ENCODE assay signal across 22 cellular contexts in genomic region chr4:3083732-3084131, GRCh38. TPM values are rescaled to one million over a fixed set of nuclear protein-coding genes. Genes with fewer than 3 reads are reported as not detected.
DNase-seq lines count a peak whose midpoint lies in the region; ATAC-seq and TF ChIP-seq lines count a peak whose summit lies in the region.
"Had no signal": no experiment of that assay in that cellular context is flagged by ENCODE, and none has a peak within 500 bp of the region (broad histone marks: within the 10 kb centered on the region; RNA-seq: fewer than 3 reads in every experiment).

No MANE protein-coding gene starts in this region.

- H3K9me3 ChIP-seq in HEK293 (ENCODE audit: control insufficient read depth, insufficient read depth, low read depth, low read length) (no peaks in the 10 kb centered on the region), suprapubic skin (no peaks in the 10 kb centered on the region)
- H3K9me3 ChIP-seq in naive thymus-derived CD4-positive, alpha-beta T cell (ENCODE audit: control insufficient read depth in 2 of 3, low read length in 3 of 3), result no peaks in the 10 kb centered on the region
- H3K9me3 ChIP-seq: BE2C had no signal

- H3K4me3 ChIP-seq in HEK293 (ENCODE audit: low read depth, low read length) (no peak overlapping the region), suprapubic skin (no peak overlapping the region)
- H3K4me3 ChIP-seq in naive thymus-derived CD4-positive, alpha-beta T cell (ENCODE audit: low read length), result no peak overlapping the region
- H3K4me3 ChIP-seq: PC-9 had no signal

- peaks cover 44% of the 10 kb centered on the region for H3K4me1 Mint-ChIP-seq in activated CD8-positive, alpha-beta memory T cell treated with anti-CD3 and anti-CD28 coated beads, Interleukin-2, amount 10 ng/mL, durations not matched to agents 7 days and 5 days
- peaks cover 42% of the 10 kb centered on the region for H3K4me1 Mint-ChIP-seq in activated T-helper 2 cell treated with anti-CD3 and anti-CD28 coated beads, Interferon-gamma antibody, Interleukin-2, Interleukin-4, amounts not matched to agents 10 μg/mL and 5 μg/mL and 100 μg/mL, durations not matched to agents 14 hours and 24 hours and 36 hours (ENCODE audit: low read depth)
- peaks cover 40 to 58% (median 53%) of the 10 kb centered on the region in 7 donors for H3K4me1 Mint-ChIP-seq in naive thymus-derived CD4-positive, alpha-beta T cell

- H3K27me3 Mint-ChIP-seq in activated CD8-positive, alpha-beta memory T cell treated with anti-CD3 and anti-CD28 coated beads, Interleukin-2, amount 10 ng/mL, durations not matched to agents 7 days and 5 days, result no peaks in the 10 kb centered on the region
- H3K27me3 Mint-ChIP-seq in activated T-helper 2 cell treated with anti-CD3 and anti-CD28 coated beads, Interferon-gamma antibody, Interleukin-2, Interleukin-4, amounts not matched to agents 10 μg/mL and 5 μg/mL and 100 μg/mL, durations not matched to agents 14 hours and 24 hours and 36 hours (ENCODE audit: low read depth), result no peaks in the 10 kb centered on the region
- H3K27me3 Mint-ChIP-seq in naive thymus-derived CD4-positive, alpha-beta T cell, result no peaks in the 10 kb centered on the region
- H3K27me3 Mint-ChIP-seq: CD8-positive, alpha-beta memory T cell had no signal

- no peak for TF ChIP-seq EP300 in suprapubic skin (IDR thresholded peaks at IDR 0.05)

- H3K4me3 Mint-ChIP-seq in activated CD8-positive, alpha-beta memory T cell treated with anti-CD3 and anti-CD28 coated beads, Interleukin-2, amount 10 ng/mL, durations not matched to agents 7 days and 5 days, result no peak overlapping the region
- H3K4me3 Mint-ChIP-seq in activated T-helper 2 cell treated with anti-CD3 and anti-CD28 coated beads, Interferon-gamma antibody, Interleukin-2, Interleukin-4, amounts not matched to agents 10 μg/mL and 5 μg/mL and 100 μg/mL, durations not matched to agents 14 hours and 24 hours and 36 hours (ENCODE audit: low read depth), result no peak overlapping the region
- peak overlapping the region in 2 of 10 donors; percentile 10 to 12 for H3K4me3 Mint-ChIP-seq in naive thymus-derived CD4-positive, alpha-beta T cell
- H3K4me3 Mint-ChIP-seq: CD8-positive, alpha-beta memory T cell had no signal

- H3K36me3 Mint-ChIP-seq in activated CD8-positive, alpha-beta memory T cell treated with anti-CD3 and anti-CD28 coated beads, Interleukin-2, amount 10 ng/mL, durations not matched to agents 7 days and 5 days, result peaks cover 32% of the 10 kb centered on the region
- H3K36me3 Mint-ChIP-seq in activated T-helper 2 cell treated with anti-CD3 and anti-CD28 coated beads, Interferon-gamma antibody, Interleukin-2, Interleukin-4, amounts not matched to agents 10 μg/mL and 5 μg/mL and 100 μg/mL, durations not matched to agents 14 hours and 24 hours and 36 hours (ENCODE audit: low read depth), result peaks cover 33% of the 10 kb centered on the region
- peaks cover 0 to 28% (median 11%) of the 10 kb centered on the region in 5 donors for H3K36me3 Mint-ChIP-seq in naive thymus-derived CD4-positive, alpha-beta T cell

- CTCF ChIA-PET in activated CD8-positive, alpha-beta memory T cell treated with anti-CD3 and anti-CD28 coated beads, Interleukin-2, amount 10 ng/mL, durations not matched to agents 7 days and 5 days (lab: Charles Lee), result no interaction called here
- CTCF ChIA-PET in HEK293 (lab: Yijun Ruan, JAX) (interaction anchor here (1.9 kb wide), 1 partner anchor 23 kb away, joined by 7 read pairs; no protein-coding TSS in a partner anchor), HEK293T (lab: Yijun Ruan, JAX) (no interaction called here)
- CTCF ChIA-PET in naive thymus-derived CD4-positive, alpha-beta T cell (lab: Charles Lee), result no interaction called here

- DNase-seq in activated CD8-positive, alpha-beta memory T cell treated with anti-CD3 and anti-CD28 coated beads, Interleukin-2, amount 10 ng/mL, durations not matched to agents 7 days and 5 days, result no peak
- DNase-seq in activated CD8-positive, alpha-beta memory T cell treated with anti-CD3 and anti-CD28 coated beads for 24 hours, result no peak
- DNase-seq in activated T-helper 2 cell treated with anti-CD3 and anti-CD28 coated beads, Interferon-gamma antibody, Interleukin-2, Interleukin-4, amounts not matched to agents 10 μg/mL and 5 μg/mL and 100 μg/mL, durations not matched to agents 14 hours and 24 hours and 36 hours (ENCODE audit: low spot score), result no peak
- no peak for DNase-seq in naive thymus-derived CD4-positive, alpha-beta T cell
- DNase-seq in HEK293T (ENCODE audit: extremely low spot score), result no peak
- DNase-seq in suprapubic skin (ENCODE audit: low spot score in 2 of 2), result no peak
- DNase-seq: BE2C; CD8-positive, alpha-beta memory T cell; GF-D8; GOT3; KG1; NCI-H1048; NCI-H1694; NCI-H2107; NCI-H345; NCI-H526 treated with DMSO at 0.1 percent for 48 hours; NK-92 treated with Interleukin-12 subunit alpha and Interleukin-12 subunit beta, amount 100 ng/mL, for 24 hours; PC-9 had no signal

- H3K4me1 ChIP-seq in HEK293 (ENCODE audit: control insufficient read depth, insufficient read depth, low read length) (no peaks in the 10 kb centered on the region), suprapubic skin (peaks cover 11% of the 10 kb centered on the region)
- peaks cover 6 to 7% of the 10 kb centered on the region in 2 donors for H3K4me1 ChIP-seq in naive thymus-derived CD4-positive, alpha-beta T cell (ENCODE audit: control insufficient read depth in 2 of 2, insufficient read depth in 2 of 2, low read length in 2 of 2)

- H3K36me3 ChIP-seq in HEK293 (ENCODE audit: control insufficient read depth in 2 of 2, insufficient read depth in 1 of 2, low read length in 2 of 2) (peaks cover 3 to 17% of the 10 kb centered on the region in 2 experiments; a peak in 2 of 3 replicates), suprapubic skin (peaks cover 6% of the 10 kb centered on the region)
- peaks cover 0 to 16% (median 0%) of the 10 kb centered on the region in 3 experiments for H3K36me3 ChIP-seq in naive thymus-derived CD4-positive, alpha-beta T cell (ENCODE audit: control insufficient read depth in 2 of 3, insufficient read depth in 3 of 3, low read length in 3 of 3)

- intact Hi-C loops in activated T-helper 2 cell treated with anti-CD3 and anti-CD28 coated beads, Interferon-gamma antibody, Interleukin-2, Interleukin-4, amounts not matched to agents 10 μg/mL and 5 μg/mL and 100 μg/mL, durations not matched to agents 14 hours and 24 hours and 36 hours (cut with micrococcal nuclease), result no loop called here
- intact Hi-C loops in naive thymus-derived CD4-positive, alpha-beta T cell (cut with micrococcal nuclease), result no loop called here

- no peaks in the 10 kb centered on the region for H3K27me3 ChIP-seq in naive thymus-derived CD4-positive, alpha-beta T cell (ENCODE audit: control insufficient read depth in 2 of 2, insufficient read depth in 2 of 2, low read length in 2 of 2)
- no peaks in the 10 kb centered on the region for H3K27me3 ChIP-seq in suprapubic skin
- H3K27me3 ChIP-seq: BE2C had no signal

- no peak for ATAC-seq in activated CD8-positive, alpha-beta memory T cell treated with anti-CD3 and anti-CD28 coated beads, Interleukin-2, amount 10 ng/mL, durations not matched to agents 7 days and 5 days
- ATAC-seq in naive thymus-derived CD4-positive, alpha-beta T cell, result no peak
- no peak for ATAC-seq in GM18502 (IDR thresholded peaks at IDR 0.05; ENCODE audit: poor library complexity, unreplicated experiment)

- no peaks in the 10 kb centered on the region for H3K9me3 Mint-ChIP-seq in activated CD8-positive, alpha-beta memory T cell treated with anti-CD3 and anti-CD28 coated beads, Interleukin-2, amount 10 ng/mL, durations not matched to agents 7 days and 5 days (ENCODE audit: low read depth)
- H3K9me3 Mint-ChIP-seq in activated T-helper 2 cell treated with anti-CD3 and anti-CD28 coated beads, Interferon-gamma antibody, Interleukin-2, Interleukin-4, amounts not matched to agents 10 μg/mL and 5 μg/mL and 100 μg/mL, durations not matched to agents 14 hours and 24 hours and 36 hours, result no peaks in the 10 kb centered on the region
- no peaks in the 10 kb centered on the region for H3K9me3 Mint-ChIP-seq in naive thymus-derived CD4-positive, alpha-beta T cell
- H3K9me3 Mint-ChIP-seq: CD8-positive, alpha-beta memory T cell had no signal

- no peak overlapping the region for H3K27ac ChIP-seq in HEK293 (ENCODE audit: extremely low read depth, low read depth, low read length)
- H3K27ac ChIP-seq in naive thymus-derived CD4-positive, alpha-beta T cell (ENCODE audit: low read depth, low read length), result no peak overlapping the region
- no peak overlapping the region for H3K27ac ChIP-seq in suprapubic skin
- H3K27ac ChIP-seq: PC-9 had no signal

- WGBS in suprapubic skin, result 22% methylated on average over 1 of the region's 1 CpG

- no peak for TF ChIP-seq POLR2A in suprapubic skin (IDR thresholded peaks at IDR 0.05)

- H3K27ac Mint-ChIP-seq in activated CD8-positive, alpha-beta memory T cell treated with anti-CD3 and anti-CD28 coated beads, Interleukin-2, amount 10 ng/mL, durations not matched to agents 7 days and 5 days, result peak overlapping the region; percentile 3
- H3K27ac Mint-ChIP-seq in activated T-helper 2 cell treated with anti-CD3 and anti-CD28 coated beads, Interferon-gamma antibody, Interleukin-2, Interleukin-4, amounts not matched to agents 10 μg/mL and 5 μg/mL and 100 μg/mL, durations not matched to agents 14 hours and 24 hours and 36 hours, result peak overlapping the region; percentile 45
- peak overlapping the region in 5 of 9 donors; percentile 4 to 56 (median 26) for H3K27ac Mint-ChIP-seq in naive thymus-derived CD4-positive, alpha-beta T cell

- POLR2A ChIA-PET in HEK293 (lab: Yijun Ruan, JAX) (interaction anchor here (1.7 kb wide), 1 partner anchor 9 kb away, joined by 5 read pairs; the partner anchor contains the start of genes HTT and HTT-AS), HEK293T (lab: Yijun Ruan, JAX) (interaction anchor here (1.3 kb wide), 1 partner anchor 9 kb away, joined by 4 read pairs; the partner anchor contains the start of gene HTT)
- POLR2A ChIA-PET in naive thymus-derived CD4-positive, alpha-beta T cell (lab: Charles Lee), result no interaction called here

- TF ChIP-seq CTCF in HEK293 (tag by site-specific recombination; IDR thresholded peaks at IDR 0.05) (no peak), suprapubic skin (IDR thresholded peaks at IDR 0.05) (no peak)

RNA-seq across cellular contexts. Expression of gene HTT, which starts 9.3 kb away (rescaled TPM):
- 10 to 100 TPM; 52.2 to 72.7 TPM for total RNA-seq in activated CD8-positive, alpha-beta memory T cell treated with anti-CD3 and anti-CD28 coated beads, Interleukin-2, amount 10 ng/mL, durations not matched to agents 7 days and 5 days
- total RNA-seq in activated T-helper 2 cell treated with anti-CD3 and anti-CD28 coated beads, Interferon-gamma antibody, Interleukin-2, Interleukin-4, amounts not matched to agents 10 μg/mL and 5 μg/mL and 100 μg/mL, durations not matched to agents 14 hours and 24 hours and 36 hours, result 65.3 and 71.9 TPM in 2 replicates
- total RNA-seq in naive thymus-derived CD4-positive, alpha-beta T cell, result 100 to 1,000 TPM in 1 of 5 experiments, 10 to 100 TPM in 4; 61.4 to 115 (median 72.5) TPM
- polyA plus RNA-seq in naive thymus-derived CD4-positive, alpha-beta T cell, result 1 to 10 TPM; 2.4 to 5.2 TPM
- 100 to 1,000 TPM in 1 of 4 donors, 10 to 100 TPM in 3; 50.1 to 192 (median 81.0) TPM for total RNA-seq in suprapubic skin

RNA-seq across cellular contexts. Expression of gene HTT-AS, which starts 9.4 kb away (rescaled TPM):
- not detected for total RNA-seq in activated CD8-positive, alpha-beta memory T cell treated with anti-CD3 and anti-CD28 coated beads, Interleukin-2, amount 10 ng/mL, durations not matched to agents 7 days and 5 days
- total RNA-seq in activated T-helper 2 cell treated with anti-CD3 and anti-CD28 coated beads, Interferon-gamma antibody, Interleukin-2, Interleukin-4, amounts not matched to agents 10 μg/mL and 5 μg/mL and 100 μg/mL, durations not matched to agents 14 hours and 24 hours and 36 hours, result not detected in 2 replicates
- total RNA-seq in naive thymus-derived CD4-positive, alpha-beta T cell, result not detected
- not detected for polyA plus RNA-seq in naive thymus-derived CD4-positive, alpha-beta T cell
- total RNA-seq in suprapubic skin, result not detected
- total RNA-seq: CD8-positive, alpha-beta memory T cell; M059J; PC-9 had no signal
- polyA plus RNA-seq: AG04450; CD8-positive, alpha-beta memory T cell had no signal
